Comparison of ENCODE assay signal across 1 cellular context in genomic region chr6:159278626-159279025, GRCh38.
A peak's percentile ranks its signal among the peaks of the same experiment; 100 is the strongest.
TF ChIP-seq lines count a peak whose summit lies in the region.

No MANE protein-coding gene starts in this region.

TF ChIP-seq in K562, 482 proteins besides CTCF, POLR2A, EP300 and RAD21 (continued from another document and continues in another):
- no peak for TF ChIP-seq ZMIZ1 (IDR thresholded peaks at IDR 0.05; ENCODE audit: low read depth in 2 of 2, low read length in 2 of 2)
- TF ChIP-seq CBX1 (IDR thresholded peaks at IDR 0.05; ENCODE audit: low read depth) = no peak
- TF ChIP-seq BCOR (IDR thresholded peaks at IDR 0.05) = peak; percentile 87
- no peak for TF ChIP-seq C11orf30 (IDR thresholded peaks at IDR 0.05; ENCODE audit: low read depth)
- no peak for TF ChIP-seq ZNF134 (CRISPR knock-in tag; conservative IDR thresholded peaks at IDR 0.05)
- TF ChIP-seq TEAD1 (CRISPR knock-in tag; IDR thresholded peaks at IDR 0.05) = no peak
- TF ChIP-seq ELF1 (tag; IDR thresholded peaks at IDR 0.05) = no peak
- TF ChIP-seq ELF2 (CRISPR knock-in tag; IDR thresholded peaks at IDR 0.05) = no peak
- TF ChIP-seq GATAD2A (IDR thresholded peaks at IDR 0.05) = 0 out of 2 replicates have a peak, but pooled peaks have one; percentile 63
- TF ChIP-seq CEBPG (CRISPR knock-in tag; IDR thresholded peaks at IDR 0.05) = no peak
- TF ChIP-seq CEBPG (tag; conservative IDR thresholded peaks at IDR 0.05 in 1 of 2, IDR thresholded peaks at IDR 0.05 in 1 of 2) = no peak
- no peak for TF ChIP-seq HNRNPLL (IDR thresholded peaks at IDR 0.05; ENCODE audit: low read depth, low read length, poor library complexity, severe bottlenecking)
- TF ChIP-seq CBX8 (IDR thresholded peaks at IDR 0.05; ENCODE audit: borderline replicate concordance, extremely low read depth, low read depth, low read length, poor library complexity, severe bottlenecking) = no peak
- no peak for TF ChIP-seq ZNF699 (CRISPR knock-in tag; IDR thresholded peaks at IDR 0.05; ENCODE audit: insufficient replicate concordance)
- TF ChIP-seq ARNT (IDR thresholded peaks at IDR 0.05) = no peak
- no peak for TF ChIP-seq RBBP5 (IDR thresholded peaks at IDR 0.05; ENCODE audit: borderline replicate concordance, insufficient read depth, low read length, poor library complexity, severe bottlenecking)
- TF ChIP-seq ZFPM2 (CRISPR knock-in tag; IDR thresholded peaks at IDR 0.05) = 0 out of 2 replicates have a peak, but pooled peaks have one; percentile 89
- TF ChIP-seq AFF4 (CRISPR knock-in tag; IDR thresholded peaks at IDR 0.05) = no peak
- TF ChIP-seq LCOR (CRISPR knock-in tag; IDR thresholded peaks at IDR 0.05) = no peak
- no peak for TF ChIP-seq BCL6 (CRISPR knock-in tag; IDR thresholded peaks at IDR 0.05)
- TF ChIP-seq CSDE1 (IDR thresholded peaks at IDR 0.05) = peak in 1 of 2 experiments; percentile 16; a peak in 1 of 4 replicates
- no peak for TF ChIP-seq ARID4B (CRISPR knock-in tag; IDR thresholded peaks at IDR 0.05)
- no peak for TF ChIP-seq TCF7L2 (IDR thresholded peaks at IDR 0.05; ENCODE audit: low read depth, low read length)
- TF ChIP-seq ZFP91 (CRISPR knock-in tag; IDR thresholded peaks at IDR 0.05) = no peak
- no peak for TF ChIP-seq ZNF449 (CRISPR knock-in tag; IDR thresholded peaks at IDR 0.05)
- no peak for TF ChIP-seq YY1 (IDR thresholded peaks at IDR 0.05; ENCODE audit: borderline replicate concordance in 1 of 3, control insufficient read depth in 1 of 3, extremely low read depth in 1 of 3, insufficient read depth in 3 of 3, insufficient read length in 1 of 3, insufficient replicate concordance in 2 of 3, low read depth in 1 of 3, low read length in 2 of 3)
- TF ChIP-seq PATZ1 (CRISPR knock-in tag; IDR thresholded peaks at IDR 0.05; ENCODE audit: borderline replicate concordance) = no peak
- no peak for TF ChIP-seq USF1 (CRISPR knock-in tag; IDR thresholded peaks at IDR 0.05)
- TF ChIP-seq CHAMP1 (IDR thresholded peaks at IDR 0.05) = 0 out of 2 replicates have a peak, but pooled peaks have one; percentile 24
- no peak for TF ChIP-seq ADNP (tag; IDR thresholded peaks at IDR 0.05)
- no peak for TF ChIP-seq ZNF263 (CRISPR knock-in tag; IDR thresholded peaks at IDR 0.05; ENCODE audit: borderline replicate concordance)
- no peak for TF ChIP-seq ETV6 (IDR thresholded peaks at IDR 0.05; ENCODE audit: borderline replicate concordance in 1 of 2, low read depth in 2 of 2, low read length in 1 of 2)
- no peak for TF ChIP-seq ETV6 (CRISPR knock-in tag; IDR thresholded peaks at IDR 0.05; ENCODE audit: borderline replicate concordance)
- no peak for TF ChIP-seq FUS (optimal IDR thresholded peaks at IDR 0.05; ENCODE audit: low read depth, low read length)
- no peak for TF ChIP-seq ZNF124 (CRISPR knock-in tag; IDR thresholded peaks at IDR 0.05)
- TF ChIP-seq HDAC2 (IDR thresholded peaks at IDR 0.05) = peak; percentile 60; the same call in 1 of the 2 replicates
- TF ChIP-seq POU5F1 (IDR thresholded peaks at IDR 0.05; ENCODE audit: borderline replicate concordance, low read depth, low read length, partially characterized antibody) = no peak
- no peak for TF ChIP-seq ZNF740 (CRISPR knock-in tag; IDR thresholded peaks at IDR 0.05)
- TF ChIP-seq ZNF740 (tag; IDR thresholded peaks at IDR 0.05) = no peak
- TF ChIP-seq OTX1 (CRISPR knock-in tag; IDR thresholded peaks at IDR 0.05) = no peak
- TF ChIP-seq NRF1 (conservative IDR thresholded peaks at IDR 0.05 in 1 of 2, IDR thresholded peaks at IDR 0.05 in 1 of 2) = no peak
